18 cellular contexts compared by ENCODE assay signal in the genomic region with DNA sequence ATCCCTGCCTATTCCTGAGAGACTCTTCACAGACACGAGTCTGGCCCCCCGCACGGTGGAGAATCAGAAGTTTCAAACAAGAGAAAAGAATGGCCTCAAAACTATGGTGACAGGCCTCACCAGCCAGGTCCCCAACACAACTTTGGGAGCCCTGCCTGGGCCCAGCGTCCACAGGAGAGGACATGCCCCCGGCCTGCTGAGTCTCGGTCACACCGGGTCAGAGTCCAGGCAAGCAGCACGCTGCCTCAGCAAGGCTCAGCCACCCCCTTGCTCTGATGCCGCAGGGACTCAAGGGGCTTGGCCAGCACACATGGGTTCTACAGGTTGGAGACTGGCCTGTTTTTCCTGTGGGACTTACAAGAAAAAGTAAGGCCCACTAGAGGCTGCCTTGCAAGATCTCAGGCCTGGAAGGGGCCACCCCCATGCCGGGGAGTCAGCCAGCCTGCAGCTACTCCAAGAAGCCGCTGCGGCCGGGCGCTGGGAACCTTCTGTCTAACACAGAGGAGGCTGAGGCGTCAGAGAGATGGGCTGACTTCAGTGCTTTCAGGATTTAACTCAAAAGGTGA.
DNase-seq lines count a peak whose midpoint lies in the region; TF ChIP-seq lines count a peak whose summit lies in the region.
"Had no signal": no experiment of that assay in that cellular context is flagged by ENCODE, and none has a peak within 500 bp of the region (broad histone marks: within the 10 kb centered on the region; RNA-seq: fewer than 3 reads in every experiment).

No MANE protein-coding gene starts in this region.

- 94 to 97% methylated on average over 11 to 15 of the region's 15 CpGs for WGBS in endodermal cell (ENCODE audit: insufficient coverage in 1 of 2, insufficient read length in 1 of 2), 2 experiments
- WGBS in neuronal stem cell (ENCODE audit: extremely low coverage in 2 of 2, insufficient read length in 2 of 2, insufficient replicate concordance in 1 of 2), 2 donors, result no CpG with 5 or more reads among the region's 15 CpGs

- no peak overlapping the region for H3K4me2 ChIP-seq in neuronal stem cell (ENCODE audit: insufficient read depth, low read length, poor library complexity, severe bottlenecking)
- H3K4me2 ChIP-seq: A549; BLaER1 treated with 17β-estradiol and CSF1 and Interleukin-3, amounts not matched to agents 10 nM and 100 nM had no signal

- H3K27me3 Mint-ChIP-seq in endodermal cell (ENCODE audit: insufficient read depth), result no peaks in the 10 kb centered on the region
- H3K27me3 Mint-ChIP-seq: B cell; CD4-positive, alpha-beta T cell had no signal

- H3K79me1 ChIP-seq in neuronal stem cell (ENCODE audit: low read depth, low read length), result peaks cover 8% of the 10 kb centered on the region

- H3K36me3 ChIP-seq in endodermal cell (ENCODE audit: control insufficient read depth, insufficient read depth, low read length), result peaks cover 15% of the 10 kb centered on the region
- peaks cover 35 to 72% of the 10 kb centered on the region in 2 donors for H3K36me3 ChIP-seq in neuronal stem cell (replicated peaks in 1 of 2; ENCODE audit: control insufficient read depth in 2 of 2, insufficient read depth in 2 of 2, low read length in 2 of 2)

- H3K4me3 ChIP-seq in endodermal cell (ENCODE audit: low read length), result no peak overlapping the region
- H3K4me3 ChIP-seq in neuronal stem cell (ENCODE audit: low read length in 2 of 2), result no peak overlapping the region
- H3K4me3 ChIP-seq: A549; BLaER1 treated with 17β-estradiol and CSF1 and Interleukin-3, amounts not matched to agents 10 nM and 100 nM had no signal

- H3K27me3 ChIP-seq in endodermal cell (ENCODE audit: control insufficient read depth, insufficient read depth, low read length, poor library complexity, severe bottlenecking), result no peaks in the 10 kb centered on the region
- no peaks in the 10 kb centered on the region for H3K27me3 ChIP-seq in neuronal stem cell (ENCODE audit: control insufficient read depth in 3 of 3, insufficient read depth in 3 of 3, low read depth in 1 of 3, low read length in 3 of 3)
- H3K27me3 ChIP-seq: BLaER1 treated with 17β-estradiol and CSF1 and Interleukin-3, amounts not matched to agents 10 nM and 100 nM had no signal

- peaks cover 40% of the 10 kb centered on the region for H3K36me3 Mint-ChIP-seq in endodermal cell (ENCODE audit: low read depth)

- no peaks in the 10 kb centered on the region for H3K9me3 ChIP-seq in endodermal cell (ENCODE audit: control insufficient read depth, low read length)
- peaks cover 0 to 4% of the 10 kb centered on the region in 2 donors for H3K9me3 ChIP-seq in neuronal stem cell (replicated peaks in 1 of 2; ENCODE audit: control insufficient read depth in 2 of 2, insufficient read depth in 1 of 2, low read depth in 1 of 2, low read length in 2 of 2)
- H3K9me3 ChIP-seq: A549, Caco-2 had no signal

- no peak overlapping the region for H2BK15ac ChIP-seq in neuronal stem cell (ENCODE audit: low read length)

- H3K4me1 Mint-ChIP-seq in endodermal cell, result no peaks in the 10 kb centered on the region
- H3K4me1 Mint-ChIP-seq: B cell had no signal

- no peak overlapping the region for H4K91ac ChIP-seq in neuronal stem cell (ENCODE audit: low read depth, low read length, poor library complexity)

- POLR2A ChIA-PET in RWPE1 (lab: Yijun Ruan, JAX; ENCODE audit: low non-redundant PET), result no interaction called here

- H2AFZ ChIP-seq in neuronal stem cell (ENCODE audit: low read length), result no peak overlapping the region

- peaks cover 9% of the 10 kb centered on the region for H3K9me3 Mint-ChIP-seq in endodermal cell
- H3K9me3 Mint-ChIP-seq: CD4-positive, alpha-beta T cell; CD8-positive, alpha-beta T cell had no signal

- no peak overlapping the region for H3K18ac ChIP-seq in neuronal stem cell (ENCODE audit: low read length)

- H3K27ac ChIP-seq in RWPE1 (peak overlapping the region; percentile 6; the same call in 1 of the 2 replicates), endodermal cell (ENCODE audit: low read depth, low read length) (no peak overlapping the region), neuronal stem cell (replicated peaks; ENCODE audit: low read length) (no peak overlapping the region), caudate nucleus (ENCODE audit: low read depth, low read length) (no peak overlapping the region)
- H3K27ac ChIP-seq: 22Rv1; A549; BLaER1 treated with 17β-estradiol and CSF1 and Interleukin-3, amounts not matched to agents 10 nM and 100 nM; C4-2B had no signal

- peak overlapping the region; percentile 21 for H3K27ac Mint-ChIP-seq in endodermal cell
- H3K27ac Mint-ChIP-seq: B cell; CD4-positive, alpha-beta T cell; CD8-positive, alpha-beta T cell had no signal

- H3K4ac ChIP-seq in neuronal stem cell (ENCODE audit: low read length), result no peak overlapping the region

- H4K8ac ChIP-seq in neuronal stem cell (ENCODE audit: low read depth, low read length), result no peak overlapping the region

- CTCF ChIA-PET in RWPE1 (lab: Yijun Ruan, JAX), result no interaction called here

- no peak overlapping the region for H3K23ac ChIP-seq in neuronal stem cell (ENCODE audit: low read depth, low read length, poor library complexity)

- no peak overlapping the region for H2BK12ac ChIP-seq in neuronal stem cell (ENCODE audit: low read length)

- DNase-seq in RWPE1 (ENCODE audit: low spot score), result no peak
- no peak for DNase-seq in endodermal cell
- no peak for DNase-seq in neuronal stem cell (ENCODE audit: low spot score)
- DNase-seq in caudate nucleus (lab: John Stamatoyannopoulos, UW), result no peak
- no peak for DNase-seq in NCI-H2227 (lab: John Stamatoyannopoulos, UW; ENCODE audit: unreplicated experiment)
- DNase-seq in globus pallidus (ENCODE audit: low spot score), result no peak
- DNase-seq: AML-193; Caco-2; Calu3; CD4-positive, alpha-beta T cell; CD8-positive, alpha-beta T cell; DMS79 treated with DMSO at 0.1 percent for 48 hours; GF-D8 had no signal

- TF ChIP-seq CTCF in RWPE1 (conservative IDR thresholded peaks at IDR 0.05; ENCODE audit: low read depth) (no peak), endodermal cell (conservative IDR thresholded peaks at IDR 0.05) (no peak)

- H2AK5ac ChIP-seq in neuronal stem cell (ENCODE audit: low read depth, low read length), result no peak overlapping the region

- H3K14ac ChIP-seq in neuronal stem cell (ENCODE audit: low read length), result peak overlapping the region; percentile 60

- H3K9ac ChIP-seq in endodermal cell (ENCODE audit: extremely low read depth, low read length, poor library complexity, severe bottlenecking) (no peak overlapping the region), neuronal stem cell (ENCODE audit: low read depth, low read length, poor library complexity) (no peak overlapping the region)
- H3K9ac ChIP-seq: BLaER1 treated with 17β-estradiol and CSF1 and Interleukin-3, amounts not matched to agents 10 nM and 100 nM had no signal

- H3K4me1 ChIP-seq in endodermal cell (ENCODE audit: control insufficient read depth, insufficient read depth, low read length), result no peaks in the 10 kb centered on the region
- H3K4me1 ChIP-seq in neuronal stem cell (ENCODE audit: control insufficient read depth in 2 of 2, insufficient read depth in 1 of 2, low read depth in 1 of 2, low read length in 2 of 2), result peaks cover 1 to 2% of the 10 kb centered on the region in 2 donors
- H3K4me1 ChIP-seq: A549, Caco-2 had no signal

- no peak overlapping the region for H2BK120ac ChIP-seq in neuronal stem cell (ENCODE audit: low read depth, low read length)

- no peak overlapping the region for H2BK5ac ChIP-seq in neuronal stem cell (ENCODE audit: low read length)

- H3K4me3 Mint-ChIP-seq in endodermal cell, result no peak overlapping the region
- H3K4me3 Mint-ChIP-seq: B cell; CD4-positive, alpha-beta T cell; CD8-positive, alpha-beta T cell had no signal
